Comparison of ENCODE assay signal across 1 cellular context in the genomic region with DNA sequence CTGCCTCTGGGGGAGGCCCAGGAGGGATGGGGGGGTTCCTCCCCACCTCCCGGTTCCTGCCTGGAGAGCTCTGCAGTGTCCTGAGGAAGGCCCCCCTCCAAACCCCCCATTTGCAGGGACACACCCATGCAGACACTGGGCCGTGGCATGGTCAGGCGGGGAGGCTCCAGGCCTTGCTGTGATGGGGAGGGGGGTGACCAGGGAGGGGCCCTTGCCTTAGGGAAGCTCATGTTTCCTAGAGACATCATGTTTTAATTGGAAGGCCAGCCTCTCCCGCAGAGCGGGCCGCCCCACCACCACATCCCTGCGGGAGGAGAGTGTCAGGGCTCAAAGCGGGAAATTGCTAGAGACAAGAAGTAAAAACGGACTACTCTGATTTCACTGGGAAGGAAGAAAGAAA.
TF ChIP-seq lines count a peak whose summit lies in the region.

No MANE protein-coding gene starts in this region.

TF ChIP-seq in HEK293, 187 proteins besides CTCF, POLR2A, EP300 and RAD21 (continued from another document and continues in another):
- TF ChIP-seq, protein P1, sequence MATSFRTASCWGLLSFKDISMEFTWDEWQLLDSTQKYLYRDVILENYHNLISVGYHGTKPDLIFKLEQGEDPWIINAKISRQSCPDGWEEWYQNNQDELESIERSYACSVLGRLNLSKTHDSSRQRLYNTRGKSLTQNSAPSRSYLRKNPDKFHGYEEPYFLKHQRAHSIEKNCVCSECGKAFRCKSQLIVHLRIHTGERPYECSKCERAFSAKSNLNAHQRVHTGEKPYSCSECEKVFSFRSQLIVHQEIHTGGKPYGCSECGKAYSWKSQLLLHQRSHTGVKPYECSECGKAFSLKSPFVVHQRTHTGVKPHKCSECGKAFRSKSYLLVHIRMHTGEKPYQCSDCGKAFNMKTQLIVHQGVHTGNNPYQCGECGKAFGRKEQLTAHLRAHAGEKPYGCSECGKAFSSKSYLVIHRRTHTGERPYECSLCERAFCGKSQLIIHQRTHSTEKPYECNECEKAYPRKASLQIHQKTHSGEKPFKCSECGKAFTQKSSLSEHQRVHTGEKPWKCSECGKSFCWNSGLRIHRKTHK (tag by site-specific recombination; IDR thresholded peaks at IDR 0.05) = no peak
- TF ChIP-seq ZNF274 (IDR thresholded peaks at IDR 0.05; ENCODE audit: low read length) = no peak
- no peak for TF ChIP-seq ZNF274 (tag by site-specific recombination; IDR thresholded peaks at IDR 0.05; ENCODE audit: borderline replicate concordance)
- no peak for TF ChIP-seq SALL2 (tag by site-specific recombination; IDR thresholded peaks at IDR 0.05; ENCODE audit: borderline replicate concordance)
- TF ChIP-seq, protein P2, sequence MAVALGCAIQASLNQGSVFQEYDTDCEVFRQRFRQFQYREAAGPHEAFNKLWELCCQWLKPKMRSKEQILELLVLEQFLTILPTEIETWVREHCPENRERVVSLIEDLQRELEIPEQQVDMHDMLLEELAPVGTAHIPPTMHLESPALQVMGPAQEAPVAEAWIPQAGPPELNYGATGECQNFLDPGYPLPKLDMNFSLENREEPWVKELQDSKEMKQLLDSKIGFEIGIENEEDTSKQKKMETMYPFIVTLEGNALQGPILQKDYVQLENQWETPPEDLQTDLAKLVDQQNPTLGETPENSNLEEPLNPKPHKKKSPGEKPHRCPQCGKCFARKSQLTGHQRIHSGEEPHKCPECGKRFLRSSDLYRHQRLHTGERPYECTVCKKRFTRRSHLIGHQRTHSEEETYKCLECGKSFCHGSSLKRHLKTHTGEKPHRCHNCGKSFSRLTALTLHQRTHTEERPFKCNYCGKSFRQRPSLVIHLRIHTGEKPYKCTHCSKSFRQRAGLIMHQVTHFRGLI (tag by site-specific recombination; IDR thresholded peaks at IDR 0.05) = no peak
- no peak for TF ChIP-seq ZBTB1 (tag by site-specific recombination; IDR thresholded peaks at IDR 0.05)
- TF ChIP-seq ZNF24 (tag by site-specific recombination; IDR thresholded peaks at IDR 0.05) = no peak
- TF ChIP-seq ZNF341 (tag by site-specific recombination; IDR thresholded peaks at IDR 0.05; ENCODE audit: low read depth) = no peak
- TF ChIP-seq TCF7L2 (IDR thresholded peaks at IDR 0.05; ENCODE audit: borderline replicate concordance, low read depth, low read length) = no peak
- TF ChIP-seq OSR2 (tag by site-specific recombination; IDR thresholded peaks at IDR 0.05) = no peak
- TF ChIP-seq PRDM1 (tag by site-specific recombination; IDR thresholded peaks at IDR 0.05) = 0 out of 2 replicates have a peak, but pooled peaks have one; percentile 21
- no peak for TF ChIP-seq ZNF266 (tag by site-specific recombination; IDR thresholded peaks at IDR 0.05; ENCODE audit: low read depth)
- no peak for TF ChIP-seq ZFP41 (tag by site-specific recombination; IDR thresholded peaks at IDR 0.05; ENCODE audit: borderline replicate concordance)
- TF ChIP-seq ZNF19 (tag by site-specific recombination; IDR thresholded peaks at IDR 0.05; ENCODE audit: low read depth) = no peak
- no peak for TF ChIP-seq ZNF404 (tag by site-specific recombination; IDR thresholded peaks at IDR 0.05)
- TF ChIP-seq ZNF155 (tag by site-specific recombination; IDR thresholded peaks at IDR 0.05) = no peak
- no peak for TF ChIP-seq ZNF623 (tag by site-specific recombination; IDR thresholded peaks at IDR 0.05)
- TF ChIP-seq BCL11B (tag by site-specific recombination; IDR thresholded peaks at IDR 0.05; ENCODE audit: low read depth) = no peak
- TF ChIP-seq ZNF280D (tag by site-specific recombination; IDR thresholded peaks at IDR 0.05) = no peak
- TF ChIP-seq MZF1 (tag by site-specific recombination; IDR thresholded peaks at IDR 0.05; ENCODE audit: borderline replicate concordance) = no peak
- TF ChIP-seq, protein P3, sequence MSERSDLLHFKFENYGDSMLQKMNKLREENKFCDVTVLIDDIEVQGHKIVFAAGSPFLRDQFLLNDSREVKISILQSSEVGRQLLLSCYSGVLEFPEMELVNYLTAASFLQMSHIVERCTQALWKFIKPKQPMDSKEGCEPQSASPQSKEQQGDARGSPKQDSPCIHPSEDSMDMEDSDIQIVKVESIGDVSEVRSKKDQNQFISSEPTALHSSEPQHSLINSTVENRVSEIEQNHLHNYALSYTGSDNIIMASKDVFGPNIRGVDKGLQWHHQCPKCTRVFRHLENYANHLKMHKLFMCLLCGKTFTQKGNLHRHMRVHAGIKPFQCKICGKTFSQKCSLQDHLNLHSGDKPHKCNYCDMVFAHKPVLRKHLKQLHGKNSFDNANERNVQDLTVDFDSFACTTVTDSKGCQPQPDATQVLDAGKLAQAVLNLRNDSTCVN (tag by site-specific recombination; optimal IDR thresholded peaks at IDR 0.05) = no peak
- TF ChIP-seq PATZ1 (tag by site-specific recombination; IDR thresholded peaks at IDR 0.05) = peak; percentile 70
- TF ChIP-seq, protein P4, sequence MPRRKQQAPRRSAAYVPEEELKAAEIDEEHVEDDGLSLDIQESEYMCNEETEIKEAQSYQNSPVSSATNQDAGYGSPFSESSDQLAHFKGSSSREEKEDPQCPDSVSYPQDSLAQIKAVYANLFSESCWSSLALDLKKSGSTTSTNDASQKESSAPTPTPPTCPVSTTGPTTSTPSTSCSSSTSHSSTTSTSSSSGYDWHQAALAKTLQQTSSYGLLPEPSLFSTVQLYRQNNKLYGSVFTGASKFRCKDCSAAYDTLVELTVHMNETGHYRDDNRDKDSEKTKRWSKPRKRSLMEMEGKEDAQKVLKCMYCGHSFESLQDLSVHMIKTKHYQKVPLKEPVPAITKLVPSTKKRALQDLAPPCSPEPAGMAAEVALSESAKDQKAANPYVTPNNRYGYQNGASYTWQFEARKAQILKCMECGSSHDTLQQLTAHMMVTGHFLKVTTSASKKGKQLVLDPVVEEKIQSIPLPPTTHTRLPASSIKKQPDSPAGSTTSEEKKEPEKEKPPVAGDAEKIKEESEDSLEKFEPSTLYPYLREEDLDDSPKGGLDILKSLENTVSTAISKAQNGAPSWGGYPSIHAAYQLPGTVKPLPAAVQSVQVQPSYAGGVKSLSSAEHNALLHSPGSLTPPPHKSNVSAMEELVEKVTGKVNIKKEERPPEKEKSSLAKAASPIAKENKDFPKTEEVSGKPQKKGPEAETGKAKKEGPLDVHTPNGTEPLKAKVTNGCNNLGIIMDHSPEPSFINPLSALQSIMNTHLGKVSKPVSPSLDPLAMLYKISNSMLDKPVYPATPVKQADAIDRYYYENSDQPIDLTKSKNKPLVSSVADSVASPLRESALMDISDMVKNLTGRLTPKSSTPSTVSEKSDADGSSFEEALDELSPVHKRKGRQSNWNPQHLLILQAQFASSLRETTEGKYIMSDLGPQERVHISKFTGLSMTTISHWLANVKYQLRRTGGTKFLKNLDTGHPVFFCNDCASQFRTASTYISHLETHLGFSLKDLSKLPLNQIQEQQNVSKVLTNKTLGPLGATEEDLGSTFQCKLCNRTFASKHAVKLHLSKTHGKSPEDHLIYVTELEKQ (tag by site-specific recombination; IDR thresholded peaks at IDR 0.05; ENCODE audit: borderline replicate concordance) = no peak
- TF ChIP-seq ZNF398 (tag by site-specific recombination; IDR thresholded peaks at IDR 0.05) = peak; percentile 60
- no peak for TF ChIP-seq ZNF677 (tag by site-specific recombination; IDR thresholded peaks at IDR 0.05)
- TF ChIP-seq ZNF148 (tag by site-specific recombination; IDR thresholded peaks at IDR 0.05; ENCODE audit: borderline replicate concordance) = no peak
- no peak for TF ChIP-seq ZNF335 (tag by site-specific recombination; conservative IDR thresholded peaks at IDR 0.05)
- TF ChIP-seq GLI2 (tag by site-specific recombination; IDR thresholded peaks at IDR 0.05; ENCODE audit: borderline replicate concordance, low read depth) = no peak
- 0 out of 2 replicates have a peak, but pooled peaks have one; percentile 28 for TF ChIP-seq SP7 (tag by site-specific recombination; IDR thresholded peaks at IDR 0.05)
- TF ChIP-seq ZNF596 (tag by site-specific recombination; IDR thresholded peaks at IDR 0.05) = no peak
- no peak for TF ChIP-seq ZNF302 (tag by site-specific recombination; IDR thresholded peaks at IDR 0.05; ENCODE audit: low read depth)
- no peak for TF ChIP-seq FEZF1 (tag by site-specific recombination; IDR thresholded peaks at IDR 0.05)
- peak; percentile 73 for TF ChIP-seq WT1 (tag by site-specific recombination; IDR thresholded peaks at IDR 0.05)
- no peak for TF ChIP-seq ZNF202 (tag by site-specific recombination; IDR thresholded peaks at IDR 0.05; ENCODE audit: borderline replicate concordance)
- TF ChIP-seq ZNF707 (tag by site-specific recombination; IDR thresholded peaks at IDR 0.05) = no peak
- TF ChIP-seq ZNF645 (tag by site-specific recombination; IDR thresholded peaks at IDR 0.05) = no peak
- TF ChIP-seq KLF1 (tag by site-specific recombination; IDR thresholded peaks at IDR 0.05) = peak; percentile 83
- TF ChIP-seq GFI1B (tag by site-specific recombination; IDR thresholded peaks at IDR 0.05) = no peak
- TF ChIP-seq ZIC2 (tag by site-specific recombination; IDR thresholded peaks at IDR 0.05) = peak; percentile 64
- peak; percentile 70 for TF ChIP-seq GLIS1 (tag by site-specific recombination; IDR thresholded peaks at IDR 0.05)
- TF ChIP-seq ZNF501 (tag by site-specific recombination; IDR thresholded peaks at IDR 0.05) = no peak
- no peak for TF ChIP-seq ZNF660 (tag by site-specific recombination; IDR thresholded peaks at IDR 0.05)
- no peak for TF ChIP-seq ZFP37 (tag by site-specific recombination; IDR thresholded peaks at IDR 0.05)
